ENCODE assay signal across 19 cellular contexts in the genomic region with DNA sequence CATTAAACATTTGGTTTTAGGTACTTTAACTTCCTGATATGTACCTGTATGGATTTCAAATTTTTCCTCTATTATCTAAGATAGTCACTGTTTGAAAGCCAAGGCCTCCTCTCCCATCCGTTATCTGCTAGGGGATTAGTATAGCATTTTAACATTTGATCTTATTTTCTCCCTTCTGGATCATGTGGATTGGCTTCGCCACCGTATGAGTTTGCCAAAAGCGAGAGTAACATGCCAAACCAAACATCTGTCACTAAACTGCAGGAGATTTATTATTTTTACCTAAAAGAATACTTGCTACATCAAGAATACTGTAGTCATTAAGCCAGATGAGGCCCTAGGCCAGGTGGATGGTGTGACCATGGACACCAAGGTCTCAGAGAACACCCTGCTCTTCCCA.
"Had no signal": no experiment of that assay in that cellular context is flagged by ENCODE, and none has a peak within 500 bp of the region (broad histone marks: within the 10 kb centered on the region; RNA-seq: fewer than 3 reads in every experiment).

No MANE protein-coding gene starts in this region.

- ATAC-seq: activated naive CD8-positive, alpha-beta T cell treated with anti-CD3 and anti-CD28 coated beads, Interleukin-2, amount 50 U/mL, for 24 hours; esophagus mucosa; left lung; psoas muscle had no signal

- H3K4me3 ChIP-seq: cardiac muscle cell, coronary artery, hepatocyte, left lung, psoas muscle, sigmoid colon, spleen, stomach, testis had no signal

- H3K27me3 ChIP-seq: cardiac muscle cell, hepatocyte, left lung, sigmoid colon, spleen, testis had no signal

- H3K27ac ChIP-seq: cardiac muscle cell, hepatocyte, left lung, psoas muscle, sigmoid colon, spleen, stomach had no signal

- H3K4me2 ChIP-seq: hepatocyte had no signal

- H3K9me3 Mint-ChIP-seq: nephron progenitor cell had no signal

- H2AFZ ChIP-seq: hepatocyte had no signal

- DNase-seq: activated CD4-positive, CD25-positive, alpha-beta regulatory T cell treated with anti-CD3 and anti-CD28 coated beads, Interleukin-2, amount 50 U/mL, for 72 hours; activated naive CD4-positive, alpha-beta T cell; activated naive CD8-positive, alpha-beta T cell treated with anti-CD3 and anti-CD28 coated beads, Interleukin-2, amount 50 U/mL, for 24 hours; activated T-cell treated with anti-CD3 and anti-CD28 coated beads for 4 hours; aorta; islet precursor cell; left lung; mesenchymal stem cell; nephron progenitor cell; psoas muscle; sigmoid colon; spleen; stomach; T1000 had no signal

- H3K4me3 Mint-ChIP-seq: activated naive CD8-positive, alpha-beta T cell treated with anti-CD3 and anti-CD28 coated beads, Interleukin-2, amount 50 U/mL, for 24 hours; nephron progenitor cell had no signal

- H3K9me3 ChIP-seq: sigmoid colon, spleen, stomach, testis had no signal

- H3K79me2 ChIP-seq: hepatocyte had no signal

- H3K27ac Mint-ChIP-seq: activated naive CD8-positive, alpha-beta T cell treated with anti-CD3 and anti-CD28 coated beads, Interleukin-2, amount 50 U/mL, for 24 hours; nephron progenitor cell had no signal

- H3K4me1 ChIP-seq: left lung, psoas muscle, sigmoid colon, spleen, stomach had no signal

- H3K4me1 Mint-ChIP-seq: nephron progenitor cell had no signal

- H3K36me3 ChIP-seq: cardiac muscle cell, left lung, sigmoid colon, spleen, stomach had no signal
